ENCODE assay signal across 12 cellular contexts in genomic region chr13:99990045-99990977, GRCh38. TPM values are rescaled to one million over a fixed set of nuclear protein-coding genes. Genes with fewer than 3 reads are reported as not detected.
DNase-seq lines count a peak whose midpoint lies in the region; ATAC-seq and TF ChIP-seq lines count a peak whose summit lies in the region.
"Had no signal": no experiment of that assay in that cellular context is flagged by ENCODE, and none has a peak within 500 bp of the region (broad histone marks: within the 10 kb centered on the region; RNA-seq: fewer than 3 reads in every experiment).

No MANE protein-coding gene starts in this region.

- H3K27ac ChIP-seq in angular gyrus (ENCODE audit: low read depth, low read length) (peak overlapping the region; percentile 31), layer of hippocampus (ENCODE audit: low read depth, low read length) (peak overlapping the region; percentile 80), aorta (ENCODE audit: low read depth in 1 of 2, low read length in 2 of 2) (no peak overlapping the region)

- H3K9me3 Mint-ChIP-seq in natural killer cell, result peaks cover 2 to 6% of the 10 kb centered on the region in 2 donors
- H3K9me3 Mint-ChIP-seq in natural killer cell treated with Interleukin-12 subunit alpha and Interleukin-12 subunit beta and Interleukin-15 and Interleukin-18, amount 100 ng/mL, for 72 hours, result no peaks in the 10 kb centered on the region

- H3K4me3 Mint-ChIP-seq in natural killer cell, result peak overlapping the region; percentile 31
- no peak overlapping the region for H3K4me3 Mint-ChIP-seq in natural killer cell treated with Interleukin-12 subunit alpha and Interleukin-12 subunit beta and Interleukin-15 and Interleukin-18, amount 100 ng/mL, for 72 hours

- H3K4me3 ChIP-seq in aorta (ENCODE audit: low read length in 2 of 2), result no peak overlapping the region
- H3K4me3 ChIP-seq: K562 had no signal

- intact Hi-C loops in natural killer cell (cut with micrococcal nuclease), result no loop called here
- intact Hi-C loops in aorta (cut with DNase I), result no loop called here

- H3K36me3 ChIP-seq in aorta (ENCODE audit: control insufficient read depth in 1 of 2, insufficient read depth in 2 of 2, low read length in 1 of 2), result no peaks in the 10 kb centered on the region

- peaks cover 83 to 89% of the 10 kb centered on the region in 2 donors for H3K27me3 Mint-ChIP-seq in natural killer cell (ENCODE audit: low read depth in 2 of 2)
- H3K27me3 Mint-ChIP-seq in natural killer cell treated with Interleukin-12 subunit alpha and Interleukin-12 subunit beta and Interleukin-15 and Interleukin-18, amount 100 ng/mL, for 72 hours, result peaks cover 53 to 71% of the 10 kb centered on the region in 2 donors

- peaks cover 13 to 22% of the 10 kb centered on the region in 2 donors for H3K4me1 Mint-ChIP-seq in natural killer cell
- H3K4me1 Mint-ChIP-seq in natural killer cell treated with Interleukin-12 subunit alpha and Interleukin-12 subunit beta and Interleukin-15 and Interleukin-18, amount 100 ng/mL, for 72 hours (ENCODE audit: low read depth in 2 of 2), result peaks cover 11 to 15% of the 10 kb centered on the region in 2 donors

- H3K4me1 ChIP-seq in aorta (ENCODE audit: control insufficient read depth in 1 of 2, insufficient read depth in 2 of 2, low read length in 2 of 2), result no peaks in the 10 kb centered on the region

- TF ChIP-seq CTCF in natural killer cell (IDR thresholded peaks at IDR 0.05), result no peak

- no peak overlapping the region for H3K27ac Mint-ChIP-seq in natural killer cell
- no peak overlapping the region for H3K27ac Mint-ChIP-seq in natural killer cell treated with Interleukin-12 subunit alpha and Interleukin-12 subunit beta and Interleukin-15 and Interleukin-18, amount 100 ng/mL, for 72 hours

- H3K36me3 Mint-ChIP-seq in natural killer cell, result peaks cover 17% of the 10 kb centered on the region
- peaks cover 16% of the 10 kb centered on the region for H3K36me3 Mint-ChIP-seq in natural killer cell treated with Interleukin-12 subunit alpha and Interleukin-12 subunit beta and Interleukin-15 and Interleukin-18, amount 100 ng/mL, for 72 hours

- no peak for DNase-seq in natural killer cell
- DNase-seq in natural killer cell treated with Interleukin-12 subunit alpha and Interleukin-12 subunit beta and Interleukin-15 and Interleukin-18, amount 100 ng/mL, for 72 hours (ENCODE audit: low spot score), result no peak
- DNase-seq in aorta, result peak in 1 of 2 donors; percentile 56
- DNase-seq: NCI-H446 treated with DMSO at 0.1 percent for 48 hours; SIG-M5; stimulated activated CD4-positive, alpha-beta T cell treated with anti-CD3 and anti-CD28 coated beads, Interleukin-2, amount 100 ng/mL, for 24 hours had no signal

- 12 to 14% methylated on average over 43 of the region's 43 CpGs for WGBS in aorta, 2 donors

- peak in 1 of 3 donors; percentile 10 for ATAC-seq in natural killer cell
- no peak for ATAC-seq in natural killer cell treated with Interleukin-12 subunit alpha and Interleukin-12 subunit beta and Interleukin-15 and Interleukin-18, amount 100 ng/mL, for 72 hours
- peak; percentile 13 for ATAC-seq in aorta (ENCODE audit: low FRiP score)
- ATAC-seq in HG03521 (IDR thresholded peaks at IDR 0.05; ENCODE audit: unreplicated experiment), result no peak
- ATAC-seq in HG02938 (IDR thresholded peaks at IDR 0.05; ENCODE audit: unreplicated experiment), result no peak
- no peak for ATAC-seq in GM21390 (IDR thresholded peaks at IDR 0.05; ENCODE audit: unreplicated experiment)
- ATAC-seq: K562 had no signal

- H3K27me3 ChIP-seq in layer of hippocampus (ENCODE audit: control insufficient read depth, insufficient read depth, low read length) (peaks cover 16% of the 10 kb centered on the region), aorta (ENCODE audit: control insufficient read depth in 1 of 2, insufficient read depth in 2 of 2, low read length in 1 of 2) (no peaks in the 10 kb centered on the region)

- H3K9me3 ChIP-seq in aorta (ENCODE audit: control insufficient read depth, low read length), result no peaks in the 10 kb centered on the region

RNA-seq across cellular contexts. Expression of gene ZIC2, which starts 8.7 kb away (rescaled TPM):
- total RNA-seq in natural killer cell (not detected), aorta (not detected)
- 1 to 10 TPM in 1 of 2 donors, not detected in 1; 3.4 TPM for total RNA-seq in natural killer cell treated with Interleukin-12 subunit alpha and Interleukin-12 subunit beta and Interleukin-15 and Interleukin-18, amount 100 ng/mL, for 72 hours
- under 1 TPM in 1 of 2 donors, not detected in 1; 0.18 TPM for polyA plus RNA-seq in aorta

RNA-seq across cellular contexts. Expression of gene ZIC5, which starts 18.7 kb away (rescaled TPM):
- total RNA-seq in natural killer cell, result not detected
- total RNA-seq in natural killer cell treated with Interleukin-12 subunit alpha and Interleukin-12 subunit beta and Interleukin-15 and Interleukin-18, amount 100 ng/mL, for 72 hours, result not detected
- not detected for total RNA-seq in aorta
- polyA plus RNA-seq in aorta, result under 1 TPM in 1 of 2 donors, not detected in 1; 0.13 TPM

Comparison
In these comparisons a context has a peak if more than half of its experiments do, and no peak if none do; other contexts are left out.
1. H3K27ac ChIP-seq: peak in angular gyrus (single experiment) and layer of hippocampus (single experiment); none in aorta (0 of 2).